In the genomic region with DNA sequence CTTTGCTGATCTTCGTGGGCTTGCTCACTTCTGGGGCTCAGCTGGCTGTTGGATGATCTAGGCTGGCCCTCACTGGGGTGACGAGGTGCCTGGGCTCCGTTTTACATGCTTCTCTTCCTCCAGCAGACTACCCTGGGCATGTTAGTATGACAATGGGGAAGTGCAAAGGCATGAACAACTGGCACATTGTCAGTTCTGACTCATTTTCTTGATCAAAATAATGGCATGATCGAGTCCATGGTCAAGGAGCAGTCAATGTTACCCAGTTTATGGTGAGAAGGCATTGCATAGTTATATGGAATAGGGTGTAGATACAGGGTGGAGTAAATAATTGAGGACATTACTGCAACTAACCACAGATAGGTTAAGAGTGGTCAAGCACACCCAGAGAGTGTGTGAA, we compare ENCODE assay signal across 24 cellular contexts. TPM values are rescaled to one million over a fixed set of nuclear protein-coding genes. Genes with fewer than 3 reads are reported as not detected.
"Had no signal": no experiment of that assay in that cellular context is flagged by ENCODE, and none has a peak within 500 bp of the region (broad histone marks: within the 10 kb centered on the region; RNA-seq: fewer than 3 reads in every experiment).

No MANE protein-coding gene starts in this region.

- H3K4me1 ChIP-seq: adrenal gland had no signal

- H3K4me3 ChIP-seq: adrenal gland had no signal

- H3K9me3 Mint-ChIP-seq: activated CD8-positive, alpha-beta T cell treated with anti-CD3 and anti-CD28 coated beads for 36 hours; activated T-helper 2 cell treated with anti-CD3 and anti-CD28 coated beads, Interferon-gamma antibody, Interleukin-2, Interleukin-4, amounts not matched to agents 10 μg/mL and 5 μg/mL and 100 μg/mL, durations not matched to agents 14 hours and 24 hours and 36 hours had no signal

- ATAC-seq: activated CD4-positive, CD25-positive, alpha-beta regulatory T cell treated with anti-CD3 and anti-CD28 coated beads, Interleukin-2, amount 50 U/mL, for 24 hours; activated CD8-positive, alpha-beta T cell treated with anti-CD3 and anti-CD28 coated beads for 36 hours; activated T-cell treated with anti-CD3 and anti-CD28 coated beads, Interleukin-2, amount 50 U/mL, for 72 hours had no signal

- DNase-seq: activated CD4-positive, alpha-beta T cell treated with anti-CD3 and anti-CD28 coated beads for 4 hours; activated CD8-positive, alpha-beta memory T cell treated with anti-CD3 and anti-CD28 coated beads, Interleukin-2, amount 50 U/mL, for 4 hours; activated CD8-positive, alpha-beta T cell treated with anti-CD3 and anti-CD28 coated beads for 36 hours; activated gamma-delta T cell treated with Interleukin-2 at 50 U/mL for 16 hours; activated naive CD4-positive, alpha-beta T cell treated with anti-CD3 and anti-CD28 coated beads, Interleukin-2, amount 10 ng/mL, durations not matched to agents 7 days and 5 days; activated naive CD8-positive, alpha-beta T cell treated with anti-CD3 and anti-CD28 coated beads for 36 hours; activated T-cell treated with anti-CD3 and anti-CD28 coated beads, Interleukin-2, amount 50 U/mL, for 72 hours; adrenal gland; anterior cingulate cortex; caudate nucleus; MM.1S; NCI-H1105 treated with DMSO at 0.1 percent for 48 hours; NCI-H1436 treated with DMSO at 0.1 percent for 48 hours; NCI-H187; NCI-H2081; NCI-H510A treated with DMSO at 0.1 percent for 48 hours; NCI-H69; NK-92 treated with Interleukin-12 subunit alpha and Interleukin-12 subunit beta, amount 100 ng/mL, for 24 hours; OCI-M1; SHP77 treated with DMSO at 0.1 percent for 48 hours had no signal

- H3K4me3 Mint-ChIP-seq: activated CD8-positive, alpha-beta T cell treated with anti-CD3 and anti-CD28 coated beads for 36 hours; activated naive CD4-positive, alpha-beta T cell treated with anti-CD3 and anti-CD28 coated beads, Interleukin-2, amount 10 ng/mL, durations not matched to agents 7 days and 5 days; activated naive CD8-positive, alpha-beta T cell treated with anti-CD3 and anti-CD28 coated beads for 36 hours; activated T-cell treated with anti-CD3 and anti-CD28 coated beads, Interleukin-2, amount 50 U/mL, for 72 hours; T-helper 1 cell treated with Interleukin-12 subunit alpha and Interleukin-12 subunit beta and Interleukin-4 antibody, amounts not matched to agents 30 μg/mL and 1 μg/mL, for 36 hours had no signal

- H3K27me3 ChIP-seq: adrenal gland had no signal

- H3K9me3 ChIP-seq: adrenal gland had no signal

- H3K36me3 ChIP-seq: adrenal gland had no signal

- H3K27ac Mint-ChIP-seq: activated CD8-positive, alpha-beta T cell treated with anti-CD3 and anti-CD28 coated beads for 36 hours; activated naive CD4-positive, alpha-beta T cell treated with anti-CD3 and anti-CD28 coated beads, Interleukin-2, amount 10 ng/mL, durations not matched to agents 7 days and 5 days; activated naive CD8-positive, alpha-beta T cell treated with anti-CD3 and anti-CD28 coated beads for 36 hours; activated T-helper 2 cell treated with anti-CD3 and anti-CD28 coated beads, Interferon-gamma antibody, Interleukin-2, Interleukin-4, amounts not matched to agents 10 μg/mL and 5 μg/mL and 100 μg/mL, durations not matched to agents 14 hours and 24 hours and 36 hours; T-helper 1 cell treated with Interleukin-12 subunit alpha and Interleukin-12 subunit beta and Interleukin-4 antibody, amounts not matched to agents 30 μg/mL and 1 μg/mL, for 36 hours had no signal

- H3K27ac ChIP-seq: adrenal gland had no signal

- H3K36me3 Mint-ChIP-seq: activated naive CD4-positive, alpha-beta T cell treated with anti-CD3 and anti-CD28 coated beads, Interleukin-2, amount 10 ng/mL, durations not matched to agents 7 days and 5 days; activated naive CD8-positive, alpha-beta T cell treated with anti-CD3 and anti-CD28 coated beads for 36 hours had no signal

- H3K27me3 Mint-ChIP-seq: activated naive CD4-positive, alpha-beta T cell treated with anti-CD3 and anti-CD28 coated beads, Interleukin-2, amount 10 ng/mL, durations not matched to agents 7 days and 5 days had no signal

- H3K4me1 Mint-ChIP-seq: activated naive CD4-positive, alpha-beta T cell treated with anti-CD3 and anti-CD28 coated beads, Interleukin-2, amount 10 ng/mL, durations not matched to agents 7 days and 5 days; activated naive CD8-positive, alpha-beta T cell treated with anti-CD3 and anti-CD28 coated beads for 36 hours had no signal

RNA-seq across cellular contexts. Expression of gene UPP2, which starts 10.0 kb away (rescaled TPM):
- total RNA-seq: activated CD8-positive, alpha-beta T cell treated with anti-CD3 and anti-CD28 coated beads for 36 hours; activated naive CD8-positive, alpha-beta T cell treated with anti-CD3 and anti-CD28 coated beads for 36 hours; activated T-cell treated with anti-CD3 and anti-CD28 coated beads, Interleukin-2, amount 50 U/mL, for 72 hours; activated T-helper 2 cell treated with anti-CD3 and anti-CD28 coated beads, Interferon-gamma antibody, Interleukin-2, Interleukin-4, amounts not matched to agents 10 μg/mL and 5 μg/mL and 100 μg/mL, durations not matched to agents 14 hours and 24 hours and 36 hours; SK-MEL-5 had no signal
